16 cellular contexts compared by ENCODE assay signal in genomic region chr7:130955560-130955919, GRCh38.
DNase-seq lines count a peak whose midpoint lies in the region; ATAC-seq, FAIRE-seq and TF ChIP-seq lines count a peak whose summit lies in the region.
"Had no signal": no experiment of that assay in that cellular context is flagged by ENCODE, and none has a peak within 500 bp of the region (broad histone marks: within the 10 kb centered on the region; RNA-seq: fewer than 3 reads in every experiment).

No MANE protein-coding gene starts in this region.

- H3K27ac ChIP-seq in IMR-90 (ENCODE audit: insufficient read depth, low read length), result peak overlapping the region; percentile 43; the same call in 1 of the 2 replicates
- H3K27ac ChIP-seq in GM12878 (ENCODE audit: control insufficient read depth, insufficient read depth), result peak overlapping the region; percentile 17
- H3K27ac ChIP-seq in tibial nerve, result peak overlapping the region in 3 of 4 donors; percentile 25 to 78 (median 59)
- H3K27ac ChIP-seq: adrenal gland, C4-2B, thoracic aorta had no signal

- DNase-seq in left ventricle myocardium superior, result no peak
- DNase-seq in cardiac septum (ENCODE audit: low spot score), result no peak
- DNase-seq in IMR-90, result no peak
- no peak for DNase-seq in GM12878 (ENCODE audit: low read depth, low spot score)
- DNase-seq in tibial nerve (ENCODE audit: low spot score in 2 of 2), result no peak
- no peak for DNase-seq in left lobe of liver (ENCODE audit: low spot score)
- no peak for DNase-seq in RCC 7860 (ENCODE audit: low spot score)
- DNase-seq: adrenal gland, EL, MG63, NCI-H748 treated with DMSO at 0.1 percent for 48 hours had no signal

- POLR2A ChIA-PET in IMR-90 (lab: Charles Lee; ENCODE audit: unreplicated experiment), result interaction anchor here (0.7 to 2.1 kb wide), 2 partner anchors 38 to 44 kb away, joined by 3 to 6 read pairs; no protein-coding TSS in a partner anchor
- POLR2A ChIA-PET in GM12878 (lab: Charles Lee), result interaction anchor here (2.4 to 6.9 kb wide), 3 partner anchors 10 to 56 kb away, joined by 6 to 67 read pairs (median 20); no protein-coding TSS in a partner anchor

- no CpG with 5 or more reads among the region's 1 CpG for WGBS in IMR-90 (ENCODE audit: extremely low coverage in 2 of 2, insufficient read length in 1 of 2), 2 experiments
- WGBS in GM12878 (ENCODE audit: insufficient coverage, insufficient replicate concordance, low lambda C conversion rate, missing lambda C conversion rate), result 0% methylated on average over 1 of the region's 1 CpG
- WGBS in tibial nerve, 2 donors, result 81 to 88% methylated on average over 1 of the region's 1 CpG

- H3K9me3 ChIP-seq in IMR-90 (ENCODE audit: control insufficient read depth, insufficient read depth, low read length) (no peaks in the 10 kb centered on the region), GM12878 (replicated peaks; ENCODE audit: control insufficient read depth, insufficient read depth, low read length) (no peaks in the 10 kb centered on the region), tibial nerve (no peaks in the 10 kb centered on the region)
- H3K9me3 ChIP-seq: adrenal gland, MG63, thoracic aorta had no signal

- H4K20me1 ChIP-seq in IMR-90 (ENCODE audit: insufficient read depth, low read length), result no peaks in the 10 kb centered on the region
- 0 out of 2 replicates have a peak, but pooled peaks cover 2% of the 10 kb centered on the region for H4K20me1 ChIP-seq in GM12878 (ENCODE audit: control insufficient read depth, insufficient read depth)

- RAD21 ChIA-PET in GM12878 (lab: Charles Lee; ENCODE audit: unreplicated experiment), result interaction anchor here (1.0 to 7.8 kb wide), 5 partner anchors 9 to 84 kb away, joined by 3 to 94 read pairs (median 8); no protein-coding TSS in a partner anchor

- H3K4me2 ChIP-seq in IMR-90 (ENCODE audit: low read depth, low read length) (no peak overlapping the region), GM12878 (ENCODE audit: control insufficient read depth, insufficient read depth) (peak overlapping the region; percentile 73)

- H2AK5ac ChIP-seq in IMR-90 (ENCODE audit: low read depth, low read length), result no peak overlapping the region; the same call in none of the 2 replicates

- H3K79me2 ChIP-seq in GM12878 (ENCODE audit: control insufficient read depth, insufficient read depth, low read length), result peaks cover 100% of the 10 kb centered on the region

- SMC1A ChIA-PET in GM12878 (lab: Charles Lee; ENCODE audit: uncharacterized antibody, unreplicated experiment), result interaction anchor here (0.6 to 9.2 kb wide), 14 partner anchors 9 to 84 kb away, joined by 3 to 145 read pairs (median 5); no protein-coding TSS in a partner anchor

- CTCF ChIA-PET in IMR-90 (lab: Yijun Ruan, JAX) (interaction anchor here (1.0 kb wide), 1 partner anchor 26 kb away, joined by 3 read pairs; no protein-coding TSS in a partner anchor), GM12878 (lab: Yijun Ruan, JAX) (interaction anchor here (0.8 to 7.4 kb wide), 8 partner anchors 9 to 85 kb away, joined by 3 to 106 read pairs (median 6); no protein-coding TSS in a partner anchor)

- H3K14ac ChIP-seq in IMR-90 (replicated peaks; ENCODE audit: low read depth, low read length), result peak overlapping the region; percentile 53

- TF ChIP-seq EP300 in GM12878 (IDR thresholded peaks at IDR 0.05; ENCODE audit: borderline replicate concordance in 1 of 2, control insufficient read depth in 1 of 2, low read depth in 2 of 2, low read length in 2 of 2) (no peak), tibial nerve (IDR thresholded peaks at IDR 0.05) (no peak)

- intact Hi-C loops in left ventricle myocardium superior (cut with micrococcal nuclease), result no loop called here
- intact Hi-C loops in cardiac septum (cut with DNase I), result no loop called here
- intact Hi-C loops in IMR-90 (cut with micrococcal nuclease), result no loop called here
- intact Hi-C loops in GM12878 (cut with micrococcal nuclease; ENCODE audit: unreplicated experiment), result no loop called here

- H4K91ac ChIP-seq in IMR-90 (ENCODE audit: insufficient read depth, low read depth, low read length), result peak overlapping the region; percentile 68

- peak overlapping the region; percentile 57 for H2BK20ac ChIP-seq in IMR-90 (ENCODE audit: low read depth, low read length)

- peaks cover 19% of the 10 kb centered on the region for H3K9me1 ChIP-seq in IMR-90 (ENCODE audit: insufficient read depth, low read length)

- H3K23ac ChIP-seq in IMR-90 (ENCODE audit: low read depth, low read length), result peak overlapping the region; percentile 76; the same call in 1 of the 2 replicates

- peak overlapping the region; percentile 82 for H3K4ac ChIP-seq in IMR-90 (ENCODE audit: low read depth, low read length)

- no peak for TF ChIP-seq POLR2A in IMR-90 (IDR thresholded peaks at IDR 0.05; ENCODE audit: low read depth, low read length)
- TF ChIP-seq POLR2A in GM12878 (IDR thresholded peaks at IDR 0.05; ENCODE audit: low read depth, low read length), result peak; percentile 38; the same call in 1 of the 2 replicates
- TF ChIP-seq POLR2A in tibial nerve (IDR thresholded peaks at IDR 0.05), result no peak

- peak overlapping the region; percentile 59 to 73; a peak in 3 of 4 replicates for H4K8ac ChIP-seq in IMR-90 (ENCODE audit: low read depth in 2 of 2, low read length in 2 of 2)

- peak; percentile 14 for ATAC-seq in left ventricle myocardium superior
- ATAC-seq in IMR-90 (ENCODE audit: low read depth), result no peak
- ATAC-seq in GM12878, result peak; percentile 2; the same call in 1 of the 3 replicates
- ATAC-seq in left lobe of liver, result no peak
- ATAC-seq in HG03108 (IDR thresholded peaks at IDR 0.05; ENCODE audit: unreplicated experiment), result no peak

- H2AFZ ChIP-seq in IMR-90 (replicated peaks; ENCODE audit: low read length, poor library complexity) (no peak overlapping the region), GM12878 (ENCODE audit: control insufficient read depth, low read depth, low read length) (no peak overlapping the region)

- peak overlapping the region; percentile 65 for H3K18ac ChIP-seq in IMR-90 (ENCODE audit: low read depth, low read length)

- H2BK15ac ChIP-seq in IMR-90 (ENCODE audit: low read depth, low read length), result peak overlapping the region; percentile 30; the same call in 2 of the 3 replicates

- dilution Hi-C loops in IMR-90 (cut with HindIII; ENCODE audit: low sequenced_read_pairs, unreplicated experiment), result no loop called here

- TF ChIP-seq CTCF in IMR-90 (conservative IDR thresholded peaks at IDR 0.05; ENCODE audit: low read depth, low read length) (no peak), GM12878 (IDR thresholded peaks at IDR 0.05 in 2 of 3, conservative IDR thresholded peaks at IDR 0.05 in 1 of 3; ENCODE audit: control insufficient read depth in 2 of 3, extremely low read depth in 1 of 3, insufficient read depth in 1 of 3, low read depth in 3 of 3, low read length in 3 of 3) (no peak), tibial nerve (IDR thresholded peaks at IDR 0.05) (no peak)

- peak overlapping the region; percentile 57 for H4K5ac ChIP-seq in IMR-90 (ENCODE audit: low read depth, low read length)

- no peak overlapping the region for H3K9ac ChIP-seq in IMR-90 (ENCODE audit: low read depth, low read length)
- H3K9ac ChIP-seq in GM12878 (ENCODE audit: control insufficient read depth, insufficient read depth, low read length), result peak overlapping the region; percentile 63; the same call in 1 of the 2 replicates

- H3K27me3 ChIP-seq in IMR-90 (ENCODE audit: control insufficient read depth, insufficient read depth, low read length) (no peaks in the 10 kb centered on the region), GM12878 (replicated peaks in 1 of 2; ENCODE audit: control insufficient read depth in 2 of 2, insufficient read depth in 2 of 2, low read length in 1 of 2) (no peaks in the 10 kb centered on the region), tibial nerve (no peaks in the 10 kb centered on the region)
- H3K27me3 ChIP-seq: adrenal gland, MG63 had no signal

- peak overlapping the region; percentile 73 for H2BK5ac ChIP-seq in IMR-90 (ENCODE audit: low read depth, low read length, poor library complexity, severe bottlenecking)

- H3K56ac ChIP-seq in IMR-90 (ENCODE audit: extremely low read depth, insufficient read depth, low read length), result no peak overlapping the region

- peak overlapping the region; percentile 64 for H2BK120ac ChIP-seq in IMR-90 (ENCODE audit: low read depth, low read length)

- peaks cover 35 to 72% of the 10 kb centered on the region in 2 experiments for H3K79me1 ChIP-seq in IMR-90 (ENCODE audit: low read depth in 1 of 2, low read length in 2 of 2)

- BruUV-seq in IMR-90 (replicated peaks; lab: Mats Ljungman, UMichigan) (no TSS peak), GM12878 (replicated peaks; lab: Mats Ljungman, UMichigan) (no TSS peak)

- H2AK9ac ChIP-seq in IMR-90 (replicated peaks; ENCODE audit: low read depth, low read length, poor library complexity), result no peak overlapping the region

- in situ Hi-C loops in IMR-90 (cut with MboI; ENCODE audit: low sequenced_read_pairs) (no loop called here), GM12878 (cut with MboI) (no loop called here)

- FAIRE-seq in GM12878 (lab: Jason Lieb, UNC) (no peak), RCC 7860 (lab: Jason Lieb, UNC) (no peak)
- FAIRE-seq: endothelial cell of umbilical vein, islet of Langerhans had no signal

- H3K36me3 ChIP-seq in IMR-90 (ENCODE audit: control insufficient read depth, insufficient read depth, low read length) (peaks cover 11% of the 10 kb centered on the region; the same call in 1 of the 2 replicates), GM12878 (ENCODE audit: control insufficient read depth in 2 of 2, insufficient read depth in 2 of 2, low read length in 1 of 2) (peaks cover 9 to 18% of the 10 kb centered on the region in 2 experiments), tibial nerve (peaks cover 0 to 46% (median 0%) of the 10 kb centered on the region in 3 donors)
- H3K36me3 ChIP-seq: thoracic aorta had no signal

- H3K4me3 ChIP-seq in IMR-90 (ENCODE audit: insufficient read depth, low read depth, low read length) (no peak overlapping the region), GM12878 (peak overlapping the region; percentile 79), tibial nerve (no peak overlapping the region)
- H3K4me3 ChIP-seq: adrenal gland, MG63, thoracic aorta had no signal

- TF ChIP-seq RAD21 in IMR-90 (IDR thresholded peaks at IDR 0.05; ENCODE audit: low read length) (no peak), GM12878 (IDR thresholded peaks at IDR 0.05; ENCODE audit: insufficient read depth, low read depth, low read length) (no peak)

- H3K4me1 ChIP-seq in IMR-90 (ENCODE audit: control insufficient read depth, insufficient read depth, low read length) (peaks cover 30% of the 10 kb centered on the region), GM12878 (ENCODE audit: control insufficient read depth, insufficient read depth, low read length) (peaks cover 19% of the 10 kb centered on the region), tibial nerve (peaks cover 0 to 93% (median 47%) of the 10 kb centered on the region in 4 donors)

TF ChIP-seq in IMR-90, 13 proteins besides CTCF, POLR2A, EP300 and RAD21 (continues in another document):
- TF ChIP-seq NFE2L2 (IDR thresholded peaks at IDR 0.05; ENCODE audit: low read depth, low read length) (no peak), RCOR1 (IDR thresholded peaks at IDR 0.05; ENCODE audit: insufficient replicate concordance, low read length) (no peak)

TF ChIP-seq in GM12878, 131 proteins besides CTCF, POLR2A, EP300 and RAD21:
- TF ChIP-seq POLR2AphosphoS5 (IDR thresholded peaks at IDR 0.05; ENCODE audit: low read length) (peak; percentile 71; the same call in 1 of the 2 replicates), TBL1XR1 (IDR thresholded peaks at IDR 0.05; ENCODE audit: low read depth, low read length) (no peak), NR2F1 (conservative IDR thresholded peaks at IDR 0.05) (peak; percentile 25; the same call in 1 of the 2 replicates)
TF ChIP-seq in GM12878: peak in this region for 2.

Comparison
In these comparisons a context has a peak if more than half of its experiments do, and no peak if none do; other contexts are left out.
1. ATAC-seq: peak in left ventricle myocardium superior (single experiment) and GM12878 (single experiment); none in IMR-90 (single experiment), left lobe of liver (single experiment) and HG03108 (single experiment).
2. Peak in every context shown above with its lines, with median percentiles within 50 percentile points of each other: H3K27ac ChIP-seq.